18 cellular contexts compared by ENCODE assay signal in genomic region chr1:240706150-240706904, GRCh38.
DNase-seq lines count a peak whose midpoint lies in the region; FAIRE-seq and TF ChIP-seq lines count a peak whose summit lies in the region.
"Had no signal": no experiment of that assay in that cellular context is flagged by ENCODE, and none has a peak within 500 bp of the region (broad histone marks: within the 10 kb centered on the region; RNA-seq: fewer than 3 reads in every experiment).

No MANE protein-coding gene starts in this region.

- H2AK5ac ChIP-seq in mesenchymal stem cell (ENCODE audit: low read length, severe bottlenecking) = no peak overlapping the region

- no peak overlapping the region for H2BK12ac ChIP-seq in mesenchymal stem cell (ENCODE audit: low read length in 2 of 2)

- no peak overlapping the region for H3K27ac Mint-ChIP-seq in astrocyte (ENCODE audit: unreplicated experiment)
- H3K27ac Mint-ChIP-seq: activated CD4-positive, alpha-beta memory T cell treated with anti-CD3 and anti-CD28 coated beads for 36 hours; effector memory CD8-positive, alpha-beta T cell had no signal

- H3K14ac ChIP-seq in mesenchymal stem cell (ENCODE audit: low read length in 2 of 2) = no peak overlapping the region

- 84% methylated on average over 6 of the region's 7 CpGs for WGBS in mesenchymal stem cell

- TF ChIP-seq CTCF in AG09309 (IDR thresholded peaks at IDR 0.05; ENCODE audit: control insufficient read depth, insufficient read depth, low read depth, low read length, missing control alignments) = no peak
- TF ChIP-seq CTCF in astrocyte (IDR thresholded peaks at IDR 0.05; ENCODE audit: insufficient read depth, low read depth, low read length) = no peak

- no peaks in the 10 kb centered on the region for H3K36me3 ChIP-seq in astrocyte (ENCODE audit: insufficient read depth, low read length)
- H3K36me3 ChIP-seq in mesenchymal stem cell (ENCODE audit: control insufficient read depth in 1 of 2, insufficient read depth in 2 of 2, low read depth in 1 of 2, low read length in 2 of 2) = no peaks in the 10 kb centered on the region

- FAIRE-seq in astrocyte (lab: Jason Lieb, UNC) = peak; percentile 20
- FAIRE-seq: frontal cortex, H1 had no signal

- H3K79me2 ChIP-seq in astrocyte (ENCODE audit: insufficient read depth, low read length) = no peaks in the 10 kb centered on the region

- no peak overlapping the region for H3K4me3 Mint-ChIP-seq in astrocyte (ENCODE audit: unreplicated experiment)
- H3K4me3 Mint-ChIP-seq: activated CD4-positive, alpha-beta memory T cell treated with anti-CD3 and anti-CD28 coated beads for 36 hours; effector memory CD8-positive, alpha-beta T cell had no signal

- H4K91ac ChIP-seq in mesenchymal stem cell (ENCODE audit: low read length) = no peak overlapping the region

- no peaks in the 10 kb centered on the region for H3K9me3 ChIP-seq in astrocyte (ENCODE audit: insufficient read depth, low read depth, low read length)
- no peaks in the 10 kb centered on the region for H3K9me3 ChIP-seq in mesenchymal stem cell (ENCODE audit: control insufficient read depth, low read length)

- no peak overlapping the region for H2BK15ac ChIP-seq in mesenchymal stem cell (ENCODE audit: low read depth, poor library complexity, severe bottlenecking)

- H3K27me3 ChIP-seq in astrocyte (ENCODE audit: insufficient read depth, low read length) (no peaks in the 10 kb centered on the region), mesenchymal stem cell (ENCODE audit: control insufficient read depth in 1 of 2, insufficient read depth in 1 of 2, low read length in 2 of 2) (peaks cover 0 to 4% of the 10 kb centered on the region in 2 experiments)

- no peak overlapping the region for H3K4me3 ChIP-seq in AG09309 (ENCODE audit: control insufficient read depth, low read depth, low read length)
- H3K4me3 ChIP-seq in astrocyte (ENCODE audit: insufficient read depth, low read depth, low read length) = peak overlapping the region; percentile 16
- peak overlapping the region in 1 of 2 experiments; percentile 3 for H3K4me3 ChIP-seq in mesenchymal stem cell (ENCODE audit: insufficient read depth in 1 of 2, low read depth in 1 of 2, low read length in 2 of 2)

- no peak overlapping the region for H4K8ac ChIP-seq in mesenchymal stem cell (ENCODE audit: low read length)

- H3K4me1 ChIP-seq in astrocyte (ENCODE audit: insufficient read depth, low read length) (peaks cover 13% of the 10 kb centered on the region), mesenchymal stem cell (ENCODE audit: control insufficient read depth, insufficient read depth, low read depth, low read length) (no peaks in the 10 kb centered on the region)

- H4K20me1 ChIP-seq in astrocyte (ENCODE audit: insufficient read depth, low read length) = no peaks in the 10 kb centered on the region

- peaks cover 14% of the 10 kb centered on the region for H3K4me1 Mint-ChIP-seq in astrocyte (ENCODE audit: low read depth, unreplicated experiment)

- H3K9ac ChIP-seq in astrocyte (ENCODE audit: low read length) = no peak overlapping the region
- H3K9ac ChIP-seq in mesenchymal stem cell (ENCODE audit: low read length) = peak overlapping the region; percentile 64

- H3K79me1 ChIP-seq in mesenchymal stem cell (replicated peaks; ENCODE audit: low read length, poor library complexity, severe bottlenecking) = no peaks in the 10 kb centered on the region

- H3K4me2 ChIP-seq in astrocyte (ENCODE audit: low read length) (peak overlapping the region; percentile 45), mesenchymal stem cell (ENCODE audit: low read length, poor library complexity, severe bottlenecking) (no peak overlapping the region)

- H2BK120ac ChIP-seq in mesenchymal stem cell (ENCODE audit: low read depth, low read length) = no peak overlapping the region

- peaks cover 2% of the 10 kb centered on the region for H3K27me3 Mint-ChIP-seq in astrocyte (ENCODE audit: low read depth, unreplicated experiment)

- no peaks in the 10 kb centered on the region for H3K9me3 Mint-ChIP-seq in astrocyte (ENCODE audit: unreplicated experiment)
- H3K9me3 Mint-ChIP-seq: activated CD4-positive, alpha-beta memory T cell treated with anti-CD3 and anti-CD28 coated beads for 36 hours had no signal

- H3K36me3 Mint-ChIP-seq in astrocyte (ENCODE audit: low read depth, unreplicated experiment) = no peaks in the 10 kb centered on the region
- H3K36me3 Mint-ChIP-seq: activated CD4-positive, alpha-beta memory T cell treated with anti-CD3 and anti-CD28 coated beads for 36 hours had no signal

- no peak overlapping the region for H3K18ac ChIP-seq in mesenchymal stem cell (ENCODE audit: low read depth in 1 of 2, low read length in 2 of 2)

- H2BK5ac ChIP-seq in mesenchymal stem cell (ENCODE audit: low read depth, low read length, poor library complexity, severe bottlenecking) = no peak overlapping the region

- no peak overlapping the region for H2AFZ ChIP-seq in astrocyte (ENCODE audit: low read depth, low read length)
- no peak overlapping the region for H2AFZ ChIP-seq in mesenchymal stem cell (ENCODE audit: low read depth, low read length)

- no peak overlapping the region for H3K27ac ChIP-seq in astrocyte (ENCODE audit: low read depth, low read length)
- H3K27ac ChIP-seq in mesenchymal stem cell (ENCODE audit: low read length, poor library complexity, severe bottlenecking) = no peak overlapping the region
- H3K27ac ChIP-seq: HL-60, RWPE1 had no signal

- H3K4ac ChIP-seq in mesenchymal stem cell (ENCODE audit: low read depth in 1 of 2, low read length in 2 of 2) = no peak overlapping the region

- DNase-seq in AG09309 (ENCODE audit: low read depth) (peak; percentile 74), HS-27A (ENCODE audit: low read depth) (peak; percentile 42), astrocyte (ENCODE audit: low read depth) (peak; percentile 81), mesenchymal stem cell (no peak), cerebellar cortex (ENCODE audit: low spot score) (no peak), Ammon's horn (ENCODE audit: low spot score) (no peak), DMS53 treated with DMSO at 0.1 percent for 48 hours (lab: John Stamatoyannopoulos, UW; ENCODE audit: unreplicated experiment) (no peak), activated T-cell treated with anti-CD3 and anti-CD28 coated beads for 4 hours (no peak)
- DNase-seq: activated CD4-positive, alpha-beta memory T cell treated with anti-CD3 and anti-CD28 coated beads for 36 hours; caudate nucleus; effector memory CD8-positive, alpha-beta T cell; KBM-7; NK-92 treated with Interleukin-12 subunit alpha and Interleukin-12 subunit beta, amount 100 ng/mL, for 24 hours; SW 1271 had no signal

- no peak overlapping the region for H3K23ac ChIP-seq in mesenchymal stem cell (ENCODE audit: low read length in 2 of 2)

Comparison
In these comparisons a context has a peak if more than half of its experiments do, and no peak if none do; other contexts are left out.
1. DNase-seq: peak in AG09309 (single experiment), HS-27A (single experiment) and astrocyte (single experiment); none in mesenchymal stem cell (single experiment), cerebellar cortex (single experiment), Ammon's horn (single experiment), DMS53 treated with DMSO at 0.1 percent for 48 hours (single experiment) and activated T-cell treated with anti-CD3 and anti-CD28 coated beads for 4 hours (single experiment).